8 cellular contexts compared by ENCODE assay signal in the genomic region with DNA sequence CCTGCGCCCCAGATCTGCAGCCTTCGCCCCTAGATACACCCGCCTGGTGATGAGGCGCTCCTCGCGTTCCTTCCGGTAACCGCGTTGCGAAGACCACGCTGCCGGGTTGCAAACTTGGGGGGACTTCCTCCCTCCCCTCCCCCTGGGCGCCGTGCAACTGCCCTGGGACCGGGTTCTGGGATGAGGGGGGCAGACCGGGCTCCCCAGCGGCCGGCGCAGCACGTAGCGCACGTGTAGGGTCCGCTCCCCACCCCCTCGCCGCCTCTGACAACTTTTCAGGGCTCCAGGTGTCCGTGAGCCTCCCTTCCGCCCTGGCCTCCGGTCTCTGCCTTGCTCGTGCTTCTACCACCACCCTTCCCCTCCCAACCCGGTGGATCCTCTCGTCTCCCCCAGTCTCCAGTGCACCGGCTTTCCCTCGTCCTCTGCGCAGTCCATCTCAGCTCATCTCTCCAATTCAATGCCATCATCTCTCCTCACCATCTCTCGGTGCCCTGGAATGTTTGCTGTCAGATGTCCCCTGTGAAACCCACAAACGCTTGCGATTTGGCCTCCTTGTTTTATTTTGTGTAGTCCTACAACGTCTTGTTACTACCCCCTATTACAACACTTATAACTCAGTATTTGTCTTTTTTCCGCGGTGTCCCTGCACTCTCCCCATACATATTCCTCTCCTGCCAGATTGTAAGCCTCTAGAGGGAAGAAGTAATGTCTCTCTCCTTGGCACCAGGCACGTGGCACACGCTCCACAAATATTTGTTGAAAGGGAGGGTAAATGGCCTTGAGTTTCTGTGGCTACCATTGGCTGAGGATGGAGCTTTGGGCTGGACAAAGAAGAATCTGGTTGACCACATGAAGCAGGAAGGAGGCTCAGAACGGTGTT. TPM values are rescaled to one million over a fixed set of nuclear protein-coding genes. Genes with fewer than 3 reads are reported as not detected.
DNase-seq lines count a peak whose midpoint lies in the region; ATAC-seq and TF ChIP-seq lines count a peak whose summit lies in the region.

No MANE protein-coding gene starts in this region.

- DNase-seq in D341Med (ENCODE audit: low spot score) (peak; percentile 57), Panc1 (ENCODE audit: low read depth, low spot score) (no peak), breast epithelium (ENCODE audit: low spot score in 2 of 2) (peak in 1 of 2 donors; percentile 21), left colon (peak; percentile 37 to 66), posterior vena cava (ENCODE audit: low spot score) (no peak)
- peak; percentile 28 to 40 for DNase-seq in stimulated activated naive CD8-positive, alpha-beta T cell treated with anti-CD3 and anti-CD28 coated beads, Interleukin-15, amount 100 ng/mL, for 72 hours

- CTCF ChIA-PET in Panc1 (lab: Charles Lee), result interaction anchor here (0.6 kb wide), 1 partner anchor 92 kb away, joined by 4 read pairs; no protein-coding TSS in a partner anchor

- peak overlapping the region; percentile 79 to 80 for H3K27ac Mint-ChIP-seq in stimulated activated naive CD8-positive, alpha-beta T cell treated with anti-CD3 and anti-CD28 coated beads, Interleukin-15, amount 100 ng/mL, for 72 hours

- H3K4me1 Mint-ChIP-seq in stimulated activated naive CD8-positive, alpha-beta T cell treated with anti-CD3 and anti-CD28 coated beads, Interleukin-15, amount 100 ng/mL, for 72 hours, result peaks cover 37% of the 10 kb centered on the region

- no peaks in the 10 kb centered on the region; the same call in 1 of the 2 replicates for H3K36me3 ChIP-seq in Panc1 (ENCODE audit: control insufficient read depth, insufficient read depth, low read length)
- H3K36me3 ChIP-seq in breast epithelium, result no peaks in the 10 kb centered on the region

- H3K4me3 Mint-ChIP-seq in stimulated activated naive CD8-positive, alpha-beta T cell treated with anti-CD3 and anti-CD28 coated beads, Interleukin-15, amount 100 ng/mL, for 72 hours, result peak overlapping the region; percentile 80 to 88

- H3K27ac ChIP-seq in Panc1 (ENCODE audit: low read length) (peak overlapping the region; percentile 72), breast epithelium (peak overlapping the region; percentile 94 to 95)

- peaks cover 21% of the 10 kb centered on the region for H3K27me3 Mint-ChIP-seq in stimulated activated naive CD8-positive, alpha-beta T cell treated with anti-CD3 and anti-CD28 coated beads, Interleukin-15, amount 100 ng/mL, for 72 hours

- H3K4me1 ChIP-seq in Panc1 (ENCODE audit: control insufficient read depth, insufficient read depth, low read length) (peaks cover 11% of the 10 kb centered on the region), breast epithelium (no peaks in the 10 kb centered on the region)

- H3K9me3 Mint-ChIP-seq in stimulated activated naive CD8-positive, alpha-beta T cell treated with anti-CD3 and anti-CD28 coated beads, Interleukin-15, amount 100 ng/mL, for 72 hours, result no peaks in the 10 kb centered on the region

- H3K9me3 ChIP-seq in Panc1 (ENCODE audit: control insufficient read depth, insufficient read depth, low read depth, low read length) (no peaks in the 10 kb centered on the region), breast epithelium (no peaks in the 10 kb centered on the region)

- H3K27me3 ChIP-seq in Panc1 (ENCODE audit: control insufficient read depth, insufficient read depth, low read length) (no peaks in the 10 kb centered on the region), breast epithelium (no peaks in the 10 kb centered on the region)

- TF ChIP-seq CTCF in Panc1 (IDR thresholded peaks at IDR 0.05) (no peak), breast epithelium (IDR thresholded peaks at IDR 0.05) (no peak)

- in situ Hi-C loops in Panc1 (cut with HindIII; ENCODE audit: low pct_unique_long_range_greater_than_20kb, low sequenced_read_pairs), result no loop called here

- TSS peak; percentile 77 for BruUV-seq in Panc1 (replicated peaks; lab: Mats Ljungman, UMichigan)

- peak overlapping the region; percentile 73 to 78 for H3K4me3 ChIP-seq in Panc1 (ENCODE audit: low read depth in 2 of 2, low read length in 2 of 2)
- peak overlapping the region; percentile 73 to 97 (median 81) for H3K4me3 ChIP-seq in breast epithelium

- intact Hi-C loops in Panc1 (cut with micrococcal nuclease; ENCODE audit: unreplicated experiment) (no loop called here), breast epithelium (cut with DNase I; ENCODE audit: low total_unique reads) (no loop called here), left colon (cut with DNase I, micrococcal nuclease) (no loop called here), posterior vena cava (cut with DNase I) (no loop called here)

- ATAC-seq in GM21619 (IDR thresholded peaks at IDR 0.05; ENCODE audit: unreplicated experiment), result peak; percentile 21
- no peak for ATAC-seq in Panc1
- ATAC-seq in left colon, result peak; percentile 9
- peak; percentile 11 for ATAC-seq in stimulated activated naive CD8-positive, alpha-beta T cell treated with anti-CD3 and anti-CD28 coated beads, Interleukin-15, amount 100 ng/mL, for 72 hours
- ATAC-seq in HG03139 (IDR thresholded peaks at IDR 0.05; ENCODE audit: unreplicated experiment), result no peak

- POLR2A ChIA-PET in Panc1 (lab: Charles Lee), result interaction anchor here (0.5 to 0.7 kb wide), 2 partner anchors 32 to 466 kb away, joined by 3 to 4 read pairs; no protein-coding TSS in a partner anchor

- TF ChIP-seq POLR2A in breast epithelium (IDR thresholded peaks at IDR 0.05), result no peak

RNA-seq across cellular contexts. Expression of a gene that starts 0.8 kb away (rescaled TPM):
- 2.2 TPM for total RNA-seq in Panc1 (2021; ENCODE audit: unreplicated experiment)
- polyA plus RNA-seq in Panc1 (2012; ENCODE audit: insufficient read length), result 6.8 TPM
- total RNA-seq in breast epithelium, result 1 to 10 TPM in 1 of 3 donors, not detected in 2; 1.8 TPM
- 1 to 10 TPM; 1.2 to 1.4 TPM for total RNA-seq in left colon
- 1 to 10 TPM; 1.2 to 1.7 TPM for total RNA-seq in posterior vena cava

RNA-seq across cellular contexts. Expression of a gene that starts 3.3 kb away (rescaled TPM):
- total RNA-seq in Panc1 (2021; ENCODE audit: unreplicated experiment), result 83.6 TPM
- 29.3 TPM for polyA plus RNA-seq in Panc1 (2012; ENCODE audit: insufficient read length)
- 100 to 1,000 TPM in 1 of 3 donors, 10 to 100 TPM in 2; 37.6 to 122 (median 87.5) TPM for total RNA-seq in breast epithelium
- 10 to 100 TPM; 63.1 to 65.5 TPM for total RNA-seq in left colon
- total RNA-seq in posterior vena cava, result 10 to 100 TPM; 33.6 to 36.8 TPM

Comparison
In these comparisons a context has a peak if more than half of its experiments do, and no peak if none do; other contexts are left out.
1. DNase-seq: peak in D341Med (single experiment), left colon (2 of 2) and stimulated activated naive CD8-positive, alpha-beta T cell treated with anti-CD3 and anti-CD28 coated beads, Interleukin-15, amount 100 ng/mL, for 72 hours (2 of 2); none in Panc1 (single experiment) and posterior vena cava (single experiment).
2. ATAC-seq: peak in GM21619 (single experiment), left colon (single experiment) and stimulated activated naive CD8-positive, alpha-beta T cell treated with anti-CD3 and anti-CD28 coated beads, Interleukin-15, amount 100 ng/mL, for 72 hours (single experiment); none in Panc1 (single experiment) and HG03139 (single experiment).